26 cellular contexts compared by ENCODE assay signal in genomic region chr12:112172556-112173324, GRCh38.
"Had no signal": no experiment of that assay in that cellular context is flagged by ENCODE, and none has a peak within 500 bp of the region (broad histone marks: within the 10 kb centered on the region; RNA-seq: fewer than 3 reads in every experiment).

No MANE protein-coding gene starts in this region.

- H3K4me1 Mint-ChIP-seq: activated CD4-positive, alpha-beta T cell treated with anti-CD3 and anti-CD28 coated beads for 36 hours; activated naive CD8-positive, alpha-beta T cell treated with anti-CD3 and anti-CD28 coated beads, Interleukin-2, amount 10 ng/mL, durations not matched to agents 7 days and 5 days; brain had no signal

- H3K36me3 Mint-ChIP-seq: natural killer cell treated with Interleukin-12 subunit alpha and Interleukin-12 subunit beta and Interleukin-15 and Interleukin-18, amount 100 ng/mL, for 72 hours had no signal

- H3K27ac ChIP-seq: ascending aorta, esophagus muscularis mucosa, foreskin keratinocyte, heart right ventricle, ovary, prostate gland, tibial nerve had no signal

- ATAC-seq: activated CD4-positive, alpha-beta T cell treated with anti-CD3 and anti-CD28 coated beads for 36 hours; foreskin keratinocyte; heart right ventricle; left lobe of liver; mucosa of descending colon; natural killer cell treated with Interleukin-12 subunit alpha and Interleukin-12 subunit beta and Interleukin-15 and Interleukin-18, amount 100 ng/mL, for 72 hours; sciatic nerve had no signal

- H3K9me3 ChIP-seq: ascending aorta, esophagus muscularis mucosa, heart right ventricle, mucosa of descending colon, ovary, prostate gland, tibial nerve had no signal

- DNase-seq: activated CD4-positive, alpha-beta T cell treated with anti-CD3 and anti-CD28 coated beads for 36 hours; activated CD4-positive, alpha-beta T cell treated with anti-CD3 and anti-CD28 coated beads, Interleukin-2, amount 50 U/mL, for 4 hours; activated CD4-positive, CD25-positive, alpha-beta regulatory T cell; activated effector memory CD4-positive, alpha-beta T cell treated with Interleukin-2 at 50 U/mL for 16 hours; activated naive CD4-positive, alpha-beta T cell treated with anti-CD3 and anti-CD28 coated beads for 36 hours; activated naive CD8-positive, alpha-beta T cell treated with anti-CD3 and anti-CD28 coated beads, Interleukin-2, amount 10 ng/mL, durations not matched to agents 7 days and 5 days; effector CD4-positive, alpha-beta T cell; foreskin keratinocyte; heart right ventricle; kidney glomerular epithelial cell; mucosa of descending colon; ovary; retina; small intestine; stimulated activated CD4-positive, alpha-beta T cell treated with anti-CD3 and anti-CD28 coated beads, Interleukin-1b, Interleukin-23, amount 100 ng/mL, for 48 hours; stimulated activated naive CD4-positive, alpha-beta T cell treated with Interleukin-2 at 50 U/mL for 16 hours had no signal

- H3K4me3 Mint-ChIP-seq: activated CD4-positive, alpha-beta T cell treated with anti-CD3 and anti-CD28 coated beads for 36 hours; activated naive CD4-positive, alpha-beta T cell treated with anti-CD3 and anti-CD28 coated beads for 36 hours; activated naive CD8-positive, alpha-beta T cell treated with anti-CD3 and anti-CD28 coated beads, Interleukin-2, amount 10 ng/mL, durations not matched to agents 7 days and 5 days; brain; dendritic cell treated with granulocyte-macrophage colony-stimulating factor and Interleukin-4, amounts not matched to agents 40 ng/mL and 50 ng/mL, for 4 days; natural killer cell treated with Interleukin-12 subunit alpha and Interleukin-12 subunit beta and Interleukin-15 and Interleukin-18, amount 100 ng/mL, for 72 hours had no signal

- H3K4me3 ChIP-seq: ascending aorta, esophagus muscularis mucosa, heart right ventricle, lung, mucosa of descending colon, ovary, prostate gland, tibial nerve had no signal

- H3K4me1 ChIP-seq: ascending aorta, esophagus muscularis mucosa, foreskin keratinocyte, heart right ventricle, prostate gland had no signal

- H3K36me3 ChIP-seq: ovary had no signal

- H3K27ac Mint-ChIP-seq: activated CD4-positive, alpha-beta T cell treated with anti-CD3 and anti-CD28 coated beads for 36 hours; activated naive CD4-positive, alpha-beta T cell treated with anti-CD3 and anti-CD28 coated beads for 36 hours; activated naive CD8-positive, alpha-beta T cell treated with anti-CD3 and anti-CD28 coated beads, Interleukin-2, amount 10 ng/mL, durations not matched to agents 7 days and 5 days; dendritic cell treated with granulocyte-macrophage colony-stimulating factor and Interleukin-4, amounts not matched to agents 40 ng/mL and 50 ng/mL, for 4 days; natural killer cell treated with Interleukin-12 subunit alpha and Interleukin-12 subunit beta and Interleukin-15 and Interleukin-18, amount 100 ng/mL, for 72 hours had no signal

- H3K27me3 ChIP-seq: ascending aorta, esophagus muscularis mucosa, foreskin keratinocyte, heart right ventricle, ovary, tibial nerve had no signal

- H3K9me3 Mint-ChIP-seq: activated naive CD4-positive, alpha-beta T cell treated with anti-CD3 and anti-CD28 coated beads for 36 hours; activated naive CD8-positive, alpha-beta T cell treated with anti-CD3 and anti-CD28 coated beads, Interleukin-2, amount 10 ng/mL, durations not matched to agents 7 days and 5 days; brain; dendritic cell treated with granulocyte-macrophage colony-stimulating factor and Interleukin-4, amounts not matched to agents 40 ng/mL and 50 ng/mL, for 4 days; natural killer cell treated with Interleukin-12 subunit alpha and Interleukin-12 subunit beta and Interleukin-15 and Interleukin-18, amount 100 ng/mL, for 72 hours had no signal

- H3K27me3 Mint-ChIP-seq: activated CD4-positive, alpha-beta T cell treated with anti-CD3 and anti-CD28 coated beads for 36 hours; activated naive CD8-positive, alpha-beta T cell treated with anti-CD3 and anti-CD28 coated beads, Interleukin-2, amount 10 ng/mL, durations not matched to agents 7 days and 5 days; dendritic cell treated with granulocyte-macrophage colony-stimulating factor and Interleukin-4, amounts not matched to agents 40 ng/mL and 50 ng/mL, for 4 days; natural killer cell treated with Interleukin-12 subunit alpha and Interleukin-12 subunit beta and Interleukin-15 and Interleukin-18, amount 100 ng/mL, for 72 hours had no signal
